10 cellular contexts compared by ENCODE assay signal in the genomic region with DNA sequence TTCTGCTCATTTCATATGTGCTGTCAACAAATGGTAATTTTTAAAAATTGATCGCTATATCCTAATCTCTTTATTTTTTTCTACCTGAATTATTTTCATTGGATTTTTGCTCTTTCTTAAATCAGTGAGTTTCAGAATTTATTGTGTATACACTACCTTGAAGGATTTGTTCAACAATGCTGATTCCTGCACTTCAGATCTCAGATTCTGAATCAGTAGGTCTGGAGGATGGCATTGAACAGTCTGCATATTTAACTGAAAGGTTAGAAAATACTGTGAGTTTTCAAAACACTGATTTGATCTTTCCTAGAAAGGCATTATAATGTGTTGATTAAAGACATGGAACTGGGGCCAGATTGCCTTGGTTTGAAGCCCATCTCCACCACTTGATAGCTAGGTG. TPM values are rescaled to one million over a fixed set of nuclear protein-coding genes. Genes with fewer than 3 reads are reported as not detected.
DNase-seq lines count a peak whose midpoint lies in the region; ATAC-seq and TF ChIP-seq lines count a peak whose summit lies in the region.
"Had no signal": no experiment of that assay in that cellular context is flagged by ENCODE, and none has a peak within 500 bp of the region (broad histone marks: within the 10 kb centered on the region; RNA-seq: fewer than 3 reads in every experiment).

No MANE protein-coding gene starts in this region.

- H3K36me3 ChIP-seq in CD8-positive, alpha-beta T cell (ENCODE audit: insufficient read depth, low read length): no peaks in the 10 kb centered on the region
- peaks cover 0 to 6% (median 0%) of the 10 kb centered on the region in 3 experiments for H3K36me3 ChIP-seq in naive thymus-derived CD4-positive, alpha-beta T cell (ENCODE audit: control insufficient read depth in 2 of 3, insufficient read depth in 3 of 3, low read length in 3 of 3)

- no peak for DNase-seq in CD8-positive, alpha-beta T cell
- DNase-seq in Jurkat, Clone E6-1 (ENCODE audit: low read depth, low spot score): no peak
- no peak for DNase-seq in naive thymus-derived CD4-positive, alpha-beta T cell
- no peak for DNase-seq in left ventricle myocardium superior
- DNase-seq: activated effector memory CD4-positive, alpha-beta T cell treated with anti-CD3 and anti-CD28 coated beads, Interleukin-2, amount 50 U/mL, for 16 hours had no signal

- H3K4me3 ChIP-seq in CD8-positive, alpha-beta T cell (ENCODE audit: low read depth, low read length): peak overlapping the region; percentile 13
- H3K4me3 ChIP-seq in Jurkat, Clone E6-1 (ENCODE audit: low read length): peak overlapping the region; percentile 91
- H3K4me3 ChIP-seq in naive thymus-derived CD4-positive, alpha-beta T cell (ENCODE audit: low read length): no peak overlapping the region

- no peaks in the 10 kb centered on the region for H3K9me3 Mint-ChIP-seq in CD8-positive, alpha-beta T cell
- peaks cover 0 to 19% (median 17%) of the 10 kb centered on the region in 5 experiments for H3K9me3 Mint-ChIP-seq in brain
- H3K9me3 Mint-ChIP-seq in naive thymus-derived CD4-positive, alpha-beta T cell: peaks cover 0 to 7% (median 0%) of the 10 kb centered on the region in 11 donors

- H3K4me1 Mint-ChIP-seq in CD8-positive, alpha-beta T cell (ENCODE audit: low read depth): peaks cover 49% of the 10 kb centered on the region
- H3K4me1 Mint-ChIP-seq in brain: peaks cover 39% of the 10 kb centered on the region
- H3K4me1 Mint-ChIP-seq in naive thymus-derived CD4-positive, alpha-beta T cell: peaks cover 28 to 60% (median 41%) of the 10 kb centered on the region in 7 donors

- CTCF ChIA-PET in CD8-positive, alpha-beta T cell (lab: Charles Lee): no interaction called here
- CTCF ChIA-PET in naive thymus-derived CD4-positive, alpha-beta T cell (lab: Charles Lee): interaction anchor here (0.8 kb wide), 1 partner anchor 41 kb away, joined by 5 read pairs; no protein-coding TSS in a partner anchor

- no peaks in the 10 kb centered on the region for H3K9me3 ChIP-seq in CD8-positive, alpha-beta T cell (ENCODE audit: low read length)
- H3K9me3 ChIP-seq in naive thymus-derived CD4-positive, alpha-beta T cell (ENCODE audit: control insufficient read depth in 2 of 3, low read length in 3 of 3): no peaks in the 10 kb centered on the region
- H3K9me3 ChIP-seq: tibial nerve had no signal

- no peak for ATAC-seq in CD8-positive, alpha-beta T cell
- ATAC-seq in naive thymus-derived CD4-positive, alpha-beta T cell: no peak
- ATAC-seq in left ventricle myocardium superior (no peak), GM19324 (IDR thresholded peaks at IDR 0.05; ENCODE audit: low FRiP score, unreplicated experiment) (no peak), esophagus mucosa (no peak), HG02642 (IDR thresholded peaks at IDR 0.05; ENCODE audit: poor library complexity, unreplicated experiment) (no peak)

- H3K36me3 Mint-ChIP-seq in CD8-positive, alpha-beta T cell: peaks cover 28% of the 10 kb centered on the region
- peaks cover 44% of the 10 kb centered on the region for H3K36me3 Mint-ChIP-seq in brain
- peaks cover 0 to 31% (median 23%) of the 10 kb centered on the region in 5 donors for H3K36me3 Mint-ChIP-seq in naive thymus-derived CD4-positive, alpha-beta T cell

- H3K27me3 ChIP-seq in CD8-positive, alpha-beta T cell (ENCODE audit: insufficient read depth, low read length): no peaks in the 10 kb centered on the region
- no peaks in the 10 kb centered on the region for H3K27me3 ChIP-seq in naive thymus-derived CD4-positive, alpha-beta T cell (ENCODE audit: control insufficient read depth in 2 of 2, insufficient read depth in 2 of 2, low read length in 2 of 2)
- H3K27me3 ChIP-seq: tibial nerve had no signal

- peaks cover 30% of the 10 kb centered on the region for H3K4me1 ChIP-seq in CD8-positive, alpha-beta T cell (ENCODE audit: insufficient read depth, low read length)
- peaks cover 5 to 15% of the 10 kb centered on the region in 2 donors for H3K4me1 ChIP-seq in naive thymus-derived CD4-positive, alpha-beta T cell (ENCODE audit: control insufficient read depth in 2 of 2, insufficient read depth in 2 of 2, low read length in 2 of 2)

- H3K27ac Mint-ChIP-seq in CD8-positive, alpha-beta T cell: peak overlapping the region; percentile 42
- peak overlapping the region; percentile 35 to 79 (median 68) for H3K27ac Mint-ChIP-seq in brain
- peak overlapping the region in 4 of 9 donors; percentile 16 to 68 (median 30) for H3K27ac Mint-ChIP-seq in naive thymus-derived CD4-positive, alpha-beta T cell

- POLR2A ChIA-PET in CD8-positive, alpha-beta T cell (lab: Charles Lee): no interaction called here
- POLR2A ChIA-PET in naive thymus-derived CD4-positive, alpha-beta T cell (lab: Charles Lee): interaction anchor here (4.9 kb wide), 1 partner anchor 61 kb away, joined by 17 read pairs; the partner anchor contains the start of gene SCFD1

- no peak for TF ChIP-seq CTCF in CD8-positive, alpha-beta T cell (IDR thresholded peaks at IDR 0.05)
- TF ChIP-seq CTCF in brain (conservative IDR thresholded peaks at IDR 0.05): no peak

- intact Hi-C loops in CD8-positive, alpha-beta T cell (cut with DNase I, micrococcal nuclease): no loop called here
- intact Hi-C loops in naive thymus-derived CD4-positive, alpha-beta T cell (cut with micrococcal nuclease): no loop called here
- intact Hi-C loops in left ventricle myocardium superior (cut with micrococcal nuclease): no loop called here

- peak overlapping the region; percentile 70 for H3K4me3 Mint-ChIP-seq in CD8-positive, alpha-beta T cell
- H3K4me3 Mint-ChIP-seq in brain: peak overlapping the region; percentile 82 to 100 (median 100)
- peak overlapping the region; percentile 70 to 99 (median 81) for H3K4me3 Mint-ChIP-seq in naive thymus-derived CD4-positive, alpha-beta T cell

- no peaks in the 10 kb centered on the region for H3K27me3 Mint-ChIP-seq in CD8-positive, alpha-beta T cell (ENCODE audit: low read depth)
- peaks cover 8% of the 10 kb centered on the region for H3K27me3 Mint-ChIP-seq in brain
- H3K27me3 Mint-ChIP-seq in naive thymus-derived CD4-positive, alpha-beta T cell: peaks cover 0 to 4% (median 0%) of the 10 kb centered on the region in 5 donors

- H3K27ac ChIP-seq in CD8-positive, alpha-beta T cell (ENCODE audit: low read depth, low read length): no peak overlapping the region
- H3K27ac ChIP-seq in naive thymus-derived CD4-positive, alpha-beta T cell (ENCODE audit: low read depth, low read length): no peak overlapping the region
- H3K27ac ChIP-seq: tibial nerve had no signal

RNA-seq across cellular contexts. Expression of gene G2E3, which starts 1.6 kb away (rescaled TPM):
- total RNA-seq in CD8-positive, alpha-beta T cell: 10 to 100 TPM; 25.2 to 34.7 TPM
- polyA plus RNA-seq in Jurkat, Clone E6-1 (2012; ENCODE audit: insufficient read depth, insufficient read length): 24.5 TPM
- 3.4 TPM for polyA plus RNA-seq in brain (ENCODE audit: insufficient read depth, low read depth, low replicate concordance)
- 10 to 100 TPM; 25.0 to 29.7 (median 28.6) TPM for total RNA-seq in naive thymus-derived CD4-positive, alpha-beta T cell
- polyA plus RNA-seq in naive thymus-derived CD4-positive, alpha-beta T cell: 10 to 100 TPM; 12.6 to 18.9 TPM
- total RNA-seq in left ventricle myocardium superior (7.7 TPM), esophagus mucosa (9.6 TPM)
